8 cellular contexts compared by ENCODE assay signal in genomic region chrX:153582896-153583295, GRCh38. TPM values are rescaled to one million over a fixed set of nuclear protein-coding genes. Genes with fewer than 3 reads are reported as not detected.
DNase-seq lines count a peak whose midpoint lies in the region; ATAC-seq, FAIRE-seq and TF ChIP-seq lines count a peak whose summit lies in the region.

No MANE protein-coding gene starts in this region.

- no peak overlapping the region for H3K27ac ChIP-seq in kidney (ENCODE audit: low read depth in 2 of 2, low read length in 2 of 2)

- no peak overlapping the region for H3K4me3 ChIP-seq in kidney (ENCODE audit: low read length in 2 of 2)

- FAIRE-seq in kidney (lab: Jason Lieb, UNC): no peak

- peaks cover 0 to 5% of the 10 kb centered on the region in 2 donors for H3K36me3 ChIP-seq in kidney (ENCODE audit: control insufficient read depth in 1 of 2, insufficient read depth in 2 of 2, low read length in 2 of 2)

- H3K9me3 ChIP-seq in T-helper 17 cell (ENCODE audit: control insufficient read depth, low read length, poor library complexity, severe bottlenecking): no peaks in the 10 kb centered on the region
- no peaks in the 10 kb centered on the region for H3K9me3 ChIP-seq in kidney (ENCODE audit: control insufficient read depth in 1 of 2, low read length in 2 of 2)

- no peaks in the 10 kb centered on the region for H3K4me1 ChIP-seq in kidney (ENCODE audit: control insufficient read depth in 1 of 2, insufficient read depth in 1 of 2, low read depth in 1 of 2, low read length in 2 of 2)

- peak; percentile 100 for ATAC-seq in GM19043 (IDR thresholded peaks at IDR 0.05; ENCODE audit: low read depth, unreplicated experiment)
- ATAC-seq in HG03342 (IDR thresholded peaks at IDR 0.05; ENCODE audit: unreplicated experiment): peak; percentile 99
- ATAC-seq in T-helper 17 cell: peak; percentile 100
- peak; percentile 74 for ATAC-seq in sciatic nerve

- TF ChIP-seq CTCF in kidney (IDR thresholded peaks at IDR 0.05; ENCODE audit: borderline replicate concordance, extremely low read depth, insufficient read depth): no peak

- peak overlapping the region; percentile 47 for H3K4me3 Mint-ChIP-seq in T-helper 17 cell

- intact Hi-C loops in sciatic nerve (cut with DNase I): no loop called here
- intact Hi-C loops in kidney (cut with DNase I): no loop called here

- no peaks in the 10 kb centered on the region for H3K27me3 Mint-ChIP-seq in T-helper 17 cell

- DNase-seq in AML-193 (lab: John Stamatoyannopoulos, UW) (peak; percentile 49 to 53), T-helper 17 cell (peak; percentile 44 to 56 (median 47)), amniotic epithelial cell (ENCODE audit: low read depth) (peak; percentile 7), sciatic nerve (ENCODE audit: low spot score) (no peak), superior temporal gyrus (ENCODE audit: extremely low spot score) (no peak), kidney (no peak)

- H3K27ac Mint-ChIP-seq in T-helper 17 cell: peak overlapping the region; percentile 72

- H3K36me3 Mint-ChIP-seq in T-helper 17 cell (ENCODE audit: low read depth): no peaks in the 10 kb centered on the region

- H3K9ac ChIP-seq in kidney (ENCODE audit: low read length in 2 of 2): no peak overlapping the region

- peaks cover 9% of the 10 kb centered on the region for H3K4me1 Mint-ChIP-seq in T-helper 17 cell

RNA-seq across cellular contexts. Expression of gene CCNQ, which starts 16.0 kb away (rescaled TPM):
- 10 to 100 TPM; 14.6 to 19.2 TPM for total RNA-seq in T-helper 17 cell
- 11.9 TPM for total RNA-seq in sciatic nerve
- total RNA-seq in kidney: 14.6 TPM
- 35.4 TPM for polyA plus RNA-seq in kidney (ENCODE audit: insufficient read depth, low read depth, low replicate concordance)

Comparison
In these comparisons a context has a peak if more than half of its experiments do, and no peak if none do; other contexts are left out.
1. DNase-seq: peak in AML-193 (2 of 2), T-helper 17 cell (3 of 3) and amniotic epithelial cell (single experiment); none in sciatic nerve (single experiment), superior temporal gyrus (single experiment) and kidney (single experiment).
2. Peak in every context shown above with its lines, with median percentiles within 50 percentile points of each other: ATAC-seq.